9 cellular contexts compared by ENCODE assay signal in genomic region chr17:40791808-40792436, GRCh38. TPM values are rescaled to one million over a fixed set of nuclear protein-coding genes. Genes with fewer than 3 reads are reported as not detected.
DNase-seq lines count a peak whose midpoint lies in the region; ATAC-seq, FAIRE-seq and TF ChIP-seq lines count a peak whose summit lies in the region.
"Had no signal": no experiment of that assay in that cellular context is flagged by ENCODE, and none has a peak within 500 bp of the region (broad histone marks: within the 10 kb centered on the region; RNA-seq: fewer than 3 reads in every experiment).

No MANE protein-coding gene starts in this region.

- H3K9me3 ChIP-seq in gastrocnemius medialis: no peaks in the 10 kb centered on the region
- H3K9me3 ChIP-seq: SJCRH30 had no signal

- FAIRE-seq in GM12892 (lab: Jason Lieb, UNC): peak; percentile 64

- H3K27ac ChIP-seq in gastrocnemius medialis: no peak overlapping the region
- H3K27ac ChIP-seq: SJCRH30 had no signal

- no peaks in the 10 kb centered on the region for H3K36me3 ChIP-seq in gastrocnemius medialis
- H3K36me3 ChIP-seq: SJCRH30 had no signal

- peak in 4 of 5 experiments; percentile 7 to 47 (median 40) for TF ChIP-seq CTCF in gastrocnemius medialis (IDR thresholded peaks at IDR 0.05 in 4 of 5, conservative IDR thresholded peaks at IDR 0.05 in 1 of 5)

- TF ChIP-seq POLR2A in GM12892 (IDR thresholded peaks at IDR 0.05; ENCODE audit: low read depth, low read length): no peak
- TF ChIP-seq POLR2A in gastrocnemius medialis (IDR thresholded peaks at IDR 0.05): no peak

- in situ Hi-C loops in gastrocnemius medialis (cut with MboI; ENCODE audit: low sequenced_read_pairs in 4 of 4): loop anchor here in 3 of 4 donors (10.0 kb wide), 2 partner anchors 167 to 177 kb away; no protein-coding TSS in a partner anchor

- intact Hi-C loops in gastrocnemius medialis (cut with DNase I; ENCODE audit: low total_unique reads): loop anchor here (2.0 kb wide), 1 partner anchor 171 kb away; no protein-coding TSS in a partner anchor

- H3K27me3 ChIP-seq in gastrocnemius medialis: peaks cover 3 to 23% (median 7%) of the 10 kb centered on the region in 3 donors
- H3K27me3 ChIP-seq: SJCRH30 had no signal

- DNase-seq in GM12892 (ENCODE audit: insufficient read length): no peak
- peak; percentile 39 for DNase-seq in OCI-M1 (lab: John Stamatoyannopoulos, UW)
- peak; percentile 18 for DNase-seq in fibroblast of the conjunctiva (ENCODE audit: low read depth)
- DNase-seq in gastrocnemius medialis: no peak
- DNase-seq in activated T-cell treated with anti-CD3 and anti-CD28 coated beads, Interleukin-2, amount 50 U/mL, for 48 hours: no peak
- no peak for DNase-seq in NK-92 treated with Interleukin-12 subunit alpha and Interleukin-12 subunit beta, amount 100 ng/mL, for 24 hours (lab: John Stamatoyannopoulos, UW)

- ATAC-seq in gastrocnemius medialis: no peak
- ATAC-seq in HG02610 (IDR thresholded peaks at IDR 0.05; ENCODE audit: unreplicated experiment): no peak
- ATAC-seq in GM21515 (IDR thresholded peaks at IDR 0.05; ENCODE audit: unreplicated experiment): no peak

- H3K4me3 ChIP-seq in gastrocnemius medialis: no peak overlapping the region
- H3K4me3 ChIP-seq: SJCRH30 had no signal

- no peaks in the 10 kb centered on the region for H3K4me1 ChIP-seq in gastrocnemius medialis

RNA-seq across cellular contexts. Expression of gene KRT28, which starts 7.8 kb away (rescaled TPM):
- polyA plus RNA-seq in GM12892 (2012; ENCODE audit: missing spikeins): not detected
- not detected for total RNA-seq in gastrocnemius medialis

RNA-seq across cellular contexts. Expression of gene KRT27, which starts 9.6 kb away (rescaled TPM):
- polyA plus RNA-seq in GM12892 (2012; ENCODE audit: missing spikeins): not detected
- total RNA-seq in gastrocnemius medialis: not detected
- total RNA-seq: SJCRH30 had no signal

RNA-seq across cellular contexts. Expression of gene KRT26, which starts 19.9 kb away (rescaled TPM):
- polyA plus RNA-seq in GM12892 (2012; ENCODE audit: missing spikeins): not detected
- total RNA-seq in gastrocnemius medialis: not detected
- total RNA-seq: SJCRH30 had no signal

RNA-seq across cellular contexts. Expression of gene KRT10, which starts 30.5 kb away (rescaled TPM):
- 31.5 TPM for polyA plus RNA-seq in GM12892 (2012; ENCODE audit: missing spikeins)
- total RNA-seq in gastrocnemius medialis: 10 to 100 TPM in 2 of 4 donors, 1 to 10 TPM in 1, under 1 TPM in 1; 0.20 to 21.9 (median 9.4) TPM

RNA-seq across cellular contexts. Expression of gene KRT25, which starts 36.8 kb away (rescaled TPM):
- not detected for polyA plus RNA-seq in GM12892 (2012; ENCODE audit: missing spikeins)
- not detected for total RNA-seq in gastrocnemius medialis
- total RNA-seq: SJCRH30 had no signal

Comparison
In these comparisons a context has a peak if more than half of its experiments do, and no peak if none do; other contexts are left out.
1. DNase-seq: peak in OCI-M1 (single experiment) and fibroblast of the conjunctiva (single experiment); none in GM12892 (single experiment), gastrocnemius medialis (0 of 2), activated T-cell treated with anti-CD3 and anti-CD28 coated beads, Interleukin-2, amount 50 U/mL, for 48 hours (0 of 2) and NK-92 treated with Interleukin-12 subunit alpha and Interleukin-12 subunit beta, amount 100 ng/mL, for 24 hours (single experiment).